In the genomic region with DNA sequence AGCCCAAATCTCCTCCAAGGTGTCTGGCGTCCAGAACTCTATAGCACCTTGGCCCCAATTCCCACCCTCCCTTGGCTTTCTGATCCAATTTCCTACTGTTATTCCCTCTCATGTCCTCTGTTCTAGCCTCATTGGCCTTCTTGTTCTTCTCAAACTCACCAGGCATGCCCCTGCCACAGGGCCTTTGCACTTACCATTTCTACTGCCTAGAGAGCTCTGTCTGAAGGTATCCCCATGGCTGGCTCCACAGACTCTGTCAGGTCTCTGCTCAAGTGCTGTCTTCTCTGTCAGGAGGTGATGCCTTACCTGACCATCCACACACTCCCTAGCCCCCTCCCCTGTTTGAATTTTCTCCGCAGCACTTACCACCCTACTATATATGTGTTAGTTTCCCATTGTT, we compare ENCODE assay signal across 2 cellular contexts.
TF ChIP-seq lines count a peak whose summit lies in the region.

No MANE protein-coding gene starts in this region.

TF ChIP-seq in HEK293, 187 proteins besides CTCF, POLR2A, EP300 and RAD21:
- TF ChIP-seq ZNF623 (tag by site-specific recombination; IDR thresholded peaks at IDR 0.05) (peak; percentile 77), ZFP37 (tag by site-specific recombination; IDR thresholded peaks at IDR 0.05) (no peak)

TF ChIP-seq in K562, 482 proteins besides CTCF, POLR2A, EP300 and RAD21:
- TF ChIP-seq, protein P1, sequence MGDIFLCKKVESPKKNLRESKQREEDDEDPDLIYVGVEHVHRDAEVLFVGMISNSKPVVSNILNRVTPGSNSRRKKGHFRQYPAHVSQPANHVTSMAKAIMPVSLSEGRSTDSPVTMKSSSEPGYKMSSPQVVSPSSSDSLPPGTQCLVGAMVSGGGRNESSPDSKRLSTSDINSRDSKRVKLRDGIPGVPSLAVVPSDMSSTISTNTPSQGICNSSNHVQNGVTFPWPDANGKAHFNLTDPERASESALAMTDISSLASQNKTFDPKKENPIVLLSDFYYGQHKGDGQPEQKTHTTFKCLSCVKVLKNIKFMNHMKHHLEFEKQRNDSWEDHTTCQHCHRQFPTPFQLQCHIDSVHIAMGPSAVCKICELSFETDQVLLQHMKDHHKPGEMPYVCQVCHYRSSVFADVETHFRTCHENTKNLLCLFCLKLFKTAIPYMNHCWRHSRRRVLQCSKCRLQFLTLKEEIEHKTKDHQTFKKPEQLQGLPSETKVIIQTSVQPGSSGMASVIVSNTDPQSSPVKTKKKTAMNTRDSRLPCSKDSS (IDR thresholded peaks at IDR 0.05; ENCODE audit: low read depth, partially characterized antibody): no peak
- peak; percentile 31 for TF ChIP-seq RBM25 (IDR thresholded peaks at IDR 0.05; ENCODE audit: low read depth, low read length, severe bottlenecking)
TF ChIP-seq in K562: peak in this region for 1.
